23 cellular contexts compared by ENCODE assay signal in the genomic region with DNA sequence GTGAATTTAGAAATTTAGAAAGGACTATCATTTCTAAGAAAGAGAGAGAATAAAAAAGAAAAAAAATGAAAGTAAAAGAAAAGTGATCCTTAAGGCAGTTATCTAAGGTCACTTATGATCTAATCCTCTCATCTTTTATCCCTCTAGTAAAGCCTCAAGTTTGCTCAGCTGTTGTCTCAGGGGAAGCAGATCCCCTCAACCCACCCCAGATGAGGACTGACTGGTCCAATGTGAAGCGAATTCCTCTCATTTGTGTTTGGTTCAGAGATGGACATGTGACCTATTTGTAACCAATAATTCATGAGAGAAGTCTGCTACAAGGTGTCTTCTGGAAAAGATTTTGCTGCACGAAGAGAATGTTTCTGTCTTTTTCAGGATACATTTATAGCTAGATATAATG.
"Had no signal": no experiment of that assay in that cellular context is flagged by ENCODE, and none has a peak within 500 bp of the region (broad histone marks: within the 10 kb centered on the region; RNA-seq: fewer than 3 reads in every experiment).

No MANE protein-coding gene starts in this region.

- ATAC-seq: effector memory CD8-positive, alpha-beta T cell; esophagus mucosa; gastrocnemius medialis; heart right ventricle; left cardiac atrium; left lung; left ventricle myocardium superior; lower lobe of right lung; mucosa of descending colon; naive thymus-derived CD8-positive, alpha-beta T cell had no signal

- H3K36me3 ChIP-seq: esophagus squamous epithelium, gastrocnemius medialis, heart right ventricle, left lung, lower lobe of right lung had no signal

- H3K27ac ChIP-seq: epithelial cell of prostate, esophagus squamous epithelium, gastrocnemius medialis, heart right ventricle, left lung, lower lobe of right lung had no signal

- H3K4me3 ChIP-seq: esophagus squamous epithelium, gastrocnemius medialis, heart right ventricle, left lung, lower lobe of right lung, mucosa of descending colon had no signal

- H3K9me3 ChIP-seq: esophagus squamous epithelium, gastrocnemius medialis, left lung, lower lobe of right lung, mucosa of descending colon had no signal

- DNase-seq: cortex of kidney; effector CD8-positive, alpha-beta T cell; effector memory CD8-positive, alpha-beta T cell; endodermal cell; erythroblast; esophagus squamous epithelium; foreskin fibroblast; foreskin melanocyte; gastrocnemius medialis; glutamatergic neuron; head of caudate nucleus; heart right ventricle; hippocampal formation; left cardiac atrium; left lung; left ventricle myocardium superior; lower lobe of right lung; mesenchymal stem cell; mucosa of descending colon; naive B cell; naive thymus-derived CD8-positive, alpha-beta T cell had no signal

- H3K27me3 ChIP-seq: esophagus squamous epithelium, gastrocnemius medialis, heart right ventricle, left lung had no signal
